25 cellular contexts compared by ENCODE assay signal in the genomic region with DNA sequence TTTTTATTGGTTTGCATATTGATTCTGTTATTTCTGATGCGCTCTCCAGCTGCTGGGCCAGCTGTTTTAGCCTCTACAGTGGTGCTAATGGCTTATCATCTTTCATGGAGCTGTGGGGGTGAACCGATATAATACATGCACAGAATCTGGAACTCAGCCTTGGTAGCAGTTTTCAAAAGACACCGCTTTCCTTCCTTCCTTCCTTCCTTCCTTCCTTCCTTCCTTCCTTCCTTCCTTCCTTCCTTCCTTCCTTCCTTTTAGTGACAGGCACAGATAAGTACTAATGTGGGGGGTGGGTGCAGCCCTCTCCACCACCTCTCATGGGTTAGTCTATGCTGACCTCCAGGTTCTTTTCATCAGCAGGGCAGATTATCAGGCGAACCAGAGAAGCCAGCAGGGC. TPM values are rescaled to one million over a fixed set of nuclear protein-coding genes. Genes with fewer than 3 reads are reported as not detected.
"Had no signal": no experiment of that assay in that cellular context is flagged by ENCODE, and none has a peak within 500 bp of the region (broad histone marks: within the 10 kb centered on the region; RNA-seq: fewer than 3 reads in every experiment).

No MANE protein-coding gene starts in this region.

- H3K9me3 ChIP-seq: SJCRH30, SK-N-SH had no signal

- H3K27ac ChIP-seq: SJCRH30 had no signal

- DNase-seq: activated CD4-positive, alpha-beta T cell treated with anti-CD3 and anti-CD28 coated beads, Interleukin-2, amount 10 ng/mL, durations not matched to agents 24 days and 14 days; activated CD4-positive, alpha-beta T cell treated with anti-CD3 and anti-CD28 coated beads, Interleukin-2, amount 50 U/mL, for 48 hours; activated CD8-positive, alpha-beta T cell treated with anti-CD3 and anti-CD28 coated beads, Interleukin-2, amount 10 ng/mL, durations not matched to agents 7 days and 5 days; activated naive CD4-positive, alpha-beta T cell treated with anti-CD3 and anti-CD28 coated beads, Interleukin-2, amount 10 ng/mL, durations not matched to agents 7 days and 5 days; activated naive CD8-positive, alpha-beta T cell treated with anti-CD3 and anti-CD28 coated beads, Interleukin-2, amount 50 U/mL, for 24 hours; activated T-cell treated with anti-CD3 and anti-CD28 coated beads, Interleukin-2, amount 50 U/mL, for 24 hours; anterior cingulate cortex; cerebellar nuclear complex; MM.1S; MV-4-11; NCI-H1092 treated with DMSO at 0.1 percent for 48 hours; NCI-H1417; NCI-H187 treated with DMSO at 0.1 percent for 48 hours; NCI-H2081; NCI-H345; NCI-H524 treated with DMSO at 0.1 percent for 48 hours; SHP77; SJCRH30; SK-N-SH had no signal

- H3K36me3 ChIP-seq: SJCRH30 had no signal

- H3K4me3 ChIP-seq: SJCRH30 had no signal

- H3K9ac ChIP-seq: SK-N-SH had no signal

- H3K4me1 ChIP-seq: SJCRH30 had no signal

- H3K4me2 ChIP-seq: SK-N-SH had no signal

- ATAC-seq: activated CD8-positive, alpha-beta T cell treated with anti-CD3 and anti-CD28 coated beads, Interleukin-2, amount 10 ng/mL, durations not matched to agents 7 days and 5 days; activated naive CD8-positive, alpha-beta T cell treated with anti-CD3 and anti-CD28 coated beads, Interleukin-2, amount 50 U/mL, for 24 hours; Panc1 had no signal

- H3K27me3 ChIP-seq: SJCRH30 had no signal

RNA-seq across cellular contexts. Expression of a gene that starts 31.9 kb away (rescaled TPM):
- total RNA-seq: activated CD4-positive, alpha-beta T cell treated with anti-CD3 and anti-CD28 coated beads, Interleukin-2, amount 10 ng/mL, durations not matched to agents 24 days and 14 days; activated CD8-positive, alpha-beta T cell treated with anti-CD3 and anti-CD28 coated beads, Interleukin-2, amount 10 ng/mL, durations not matched to agents 7 days and 5 days; activated T-helper 2 cell treated with anti-CD3 and anti-CD28 coated beads, Interferon-gamma antibody, Interleukin-2, Interleukin-4, amounts not matched to agents 10 μg/mL and 5 μg/mL and 100 μg/mL, durations not matched to agents 14 hours and 24 hours and 36 hours; bronchial epithelial cell; LHCN-M2; NCI-H460; RPMI7951; SJCRH30 had no signal
- polyA plus RNA-seq: SK-N-SH had no signal

RNA-seq across cellular contexts. Expression of a gene that starts 33.7 kb away (rescaled TPM):
- total RNA-seq: activated CD4-positive, alpha-beta T cell treated with anti-CD3 and anti-CD28 coated beads, Interleukin-2, amount 10 ng/mL, durations not matched to agents 24 days and 14 days; activated CD8-positive, alpha-beta T cell treated with anti-CD3 and anti-CD28 coated beads, Interleukin-2, amount 10 ng/mL, durations not matched to agents 7 days and 5 days; bronchial epithelial cell; LHCN-M2; NCI-H460; RPMI7951; SJCRH30 had no signal
- polyA plus RNA-seq: SK-N-SH had no signal

RNA-seq across cellular contexts. Expression of a gene that starts 37.4 kb away (rescaled TPM):
- total RNA-seq: activated CD4-positive, alpha-beta T cell treated with anti-CD3 and anti-CD28 coated beads, Interleukin-2, amount 10 ng/mL, durations not matched to agents 24 days and 14 days; activated CD8-positive, alpha-beta T cell treated with anti-CD3 and anti-CD28 coated beads, Interleukin-2, amount 10 ng/mL, durations not matched to agents 7 days and 5 days; bronchial epithelial cell; LHCN-M2; NCI-H460; RPMI7951; SJCRH30 had no signal
